Comparison of ENCODE assay signal across 1 cellular context in the genomic region with DNA sequence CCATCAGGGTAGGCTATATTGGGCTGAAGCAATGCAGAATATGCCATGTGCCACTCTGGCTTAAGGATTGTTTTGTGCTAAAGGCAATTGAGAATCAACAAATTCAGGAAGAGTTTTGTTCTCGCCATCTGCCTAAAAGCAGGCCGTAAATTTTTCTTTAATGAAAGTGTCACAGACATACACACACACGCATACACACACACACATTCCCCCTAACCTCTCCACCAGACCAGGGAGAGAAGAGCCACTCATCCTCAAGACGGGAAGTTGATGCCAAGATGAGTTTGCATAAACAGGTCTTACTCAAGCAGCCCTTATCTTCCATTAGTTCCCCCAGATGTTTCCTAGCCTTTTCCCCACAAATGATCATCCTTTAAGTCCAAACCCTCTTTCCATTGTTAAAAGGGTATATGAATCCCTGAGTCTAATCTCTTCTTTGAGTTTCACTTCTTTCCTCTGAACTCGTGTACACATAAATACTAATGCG.
TF ChIP-seq lines count a peak whose summit lies in the region.

No MANE protein-coding gene starts in this region.

TF ChIP-seq in K562, 482 proteins besides CTCF, POLR2A, EP300 and RAD21 (continued from another document and continues in another):
- TF ChIP-seq, protein P1, sequence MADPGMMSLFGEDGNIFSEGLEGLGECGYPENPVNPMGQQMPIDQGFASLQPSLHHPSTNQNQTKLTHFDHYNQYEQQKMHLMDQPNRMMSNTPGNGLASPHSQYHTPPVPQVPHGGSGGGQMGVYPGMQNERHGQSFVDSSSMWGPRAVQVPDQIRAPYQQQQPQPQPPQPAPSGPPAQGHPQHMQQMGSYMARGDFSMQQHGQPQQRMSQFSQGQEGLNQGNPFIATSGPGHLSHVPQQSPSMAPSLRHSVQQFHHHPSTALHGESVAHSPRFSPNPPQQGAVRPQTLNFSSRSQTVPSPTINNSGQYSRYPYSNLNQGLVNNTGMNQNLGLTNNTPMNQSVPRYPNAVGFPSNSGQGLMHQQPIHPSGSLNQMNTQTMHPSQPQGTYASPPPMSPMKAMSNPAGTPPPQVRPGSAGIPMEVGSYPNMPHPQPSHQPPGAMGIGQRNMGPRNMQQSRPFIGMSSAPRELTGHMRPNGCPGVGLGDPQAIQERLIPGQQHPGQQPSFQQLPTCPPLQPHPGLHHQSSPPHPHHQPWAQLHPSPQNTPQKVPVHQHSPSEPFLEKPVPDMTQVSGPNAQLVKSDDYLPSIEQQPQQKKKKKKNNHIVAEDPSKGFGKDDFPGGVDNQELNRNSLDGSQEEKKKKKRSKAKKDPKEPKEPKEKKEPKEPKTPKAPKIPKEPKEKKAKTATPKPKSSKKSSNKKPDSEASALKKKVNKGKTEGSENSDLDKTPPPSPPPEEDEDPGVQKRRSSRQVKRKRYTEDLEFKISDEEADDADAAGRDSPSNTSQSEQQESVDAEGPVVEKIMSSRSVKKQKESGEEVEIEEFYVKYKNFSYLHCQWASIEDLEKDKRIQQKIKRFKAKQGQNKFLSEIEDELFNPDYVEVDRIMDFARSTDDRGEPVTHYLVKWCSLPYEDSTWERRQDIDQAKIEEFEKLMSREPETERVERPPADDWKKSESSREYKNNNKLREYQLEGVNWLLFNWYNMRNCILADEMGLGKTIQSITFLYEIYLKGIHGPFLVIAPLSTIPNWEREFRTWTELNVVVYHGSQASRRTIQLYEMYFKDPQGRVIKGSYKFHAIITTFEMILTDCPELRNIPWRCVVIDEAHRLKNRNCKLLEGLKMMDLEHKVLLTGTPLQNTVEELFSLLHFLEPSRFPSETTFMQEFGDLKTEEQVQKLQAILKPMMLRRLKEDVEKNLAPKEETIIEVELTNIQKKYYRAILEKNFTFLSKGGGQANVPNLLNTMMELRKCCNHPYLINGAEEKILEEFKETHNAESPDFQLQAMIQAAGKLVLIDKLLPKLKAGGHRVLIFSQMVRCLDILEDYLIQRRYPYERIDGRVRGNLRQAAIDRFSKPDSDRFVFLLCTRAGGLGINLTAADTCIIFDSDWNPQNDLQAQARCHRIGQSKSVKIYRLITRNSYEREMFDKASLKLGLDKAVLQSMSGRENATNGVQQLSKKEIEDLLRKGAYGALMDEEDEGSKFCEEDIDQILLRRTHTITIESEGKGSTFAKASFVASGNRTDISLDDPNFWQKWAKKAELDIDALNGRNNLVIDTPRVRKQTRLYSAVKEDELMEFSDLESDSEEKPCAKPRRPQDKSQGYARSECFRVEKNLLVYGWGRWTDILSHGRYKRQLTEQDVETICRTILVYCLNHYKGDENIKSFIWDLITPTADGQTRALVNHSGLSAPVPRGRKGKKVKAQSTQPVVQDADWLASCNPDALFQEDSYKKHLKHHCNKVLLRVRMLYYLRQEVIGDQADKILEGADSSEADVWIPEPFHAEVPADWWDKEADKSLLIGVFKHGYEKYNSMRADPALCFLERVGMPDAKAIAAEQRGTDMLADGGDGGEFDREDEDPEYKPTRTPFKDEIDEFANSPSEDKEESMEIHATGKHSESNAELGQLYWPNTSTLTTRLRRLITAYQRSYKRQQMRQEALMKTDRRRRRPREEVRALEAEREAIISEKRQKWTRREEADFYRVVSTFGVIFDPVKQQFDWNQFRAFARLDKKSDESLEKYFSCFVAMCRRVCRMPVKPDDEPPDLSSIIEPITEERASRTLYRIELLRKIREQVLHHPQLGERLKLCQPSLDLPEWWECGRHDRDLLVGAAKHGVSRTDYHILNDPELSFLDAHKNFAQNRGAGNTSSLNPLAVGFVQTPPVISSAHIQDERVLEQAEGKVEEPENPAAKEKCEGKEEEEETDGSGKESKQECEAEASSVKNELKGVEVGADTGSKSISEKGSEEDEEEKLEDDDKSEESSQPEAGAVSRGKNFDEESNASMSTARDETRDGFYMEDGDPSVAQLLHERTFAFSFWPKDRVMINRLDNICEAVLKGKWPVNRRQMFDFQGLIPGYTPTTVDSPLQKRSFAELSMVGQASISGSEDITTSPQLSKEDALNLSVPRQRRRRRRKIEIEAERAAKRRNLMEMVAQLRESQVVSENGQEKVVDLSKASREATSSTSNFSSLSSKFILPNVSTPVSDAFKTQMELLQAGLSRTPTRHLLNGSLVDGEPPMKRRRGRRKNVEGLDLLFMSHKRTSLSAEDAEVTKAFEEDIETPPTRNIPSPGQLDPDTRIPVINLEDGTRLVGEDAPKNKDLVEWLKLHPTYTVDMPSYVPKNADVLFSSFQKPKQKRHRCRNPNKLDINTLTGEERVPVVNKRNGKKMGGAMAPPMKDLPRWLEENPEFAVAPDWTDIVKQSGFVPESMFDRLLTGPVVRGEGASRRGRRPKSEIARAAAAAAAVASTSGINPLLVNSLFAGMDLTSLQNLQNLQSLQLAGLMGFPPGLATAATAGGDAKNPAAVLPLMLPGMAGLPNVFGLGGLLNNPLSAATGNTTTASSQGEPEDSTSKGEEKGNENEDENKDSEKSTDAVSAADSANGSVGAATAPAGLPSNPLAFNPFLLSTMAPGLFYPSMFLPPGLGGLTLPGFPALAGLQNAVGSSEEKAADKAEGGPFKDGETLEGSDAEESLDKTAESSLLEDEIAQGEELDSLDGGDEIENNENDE (IDR thresholded peaks at IDR 0.05; ENCODE audit: low read depth, low read length), result no peak
- no peak for TF ChIP-seq HMG20B (CRISPR knock-in tag; IDR thresholded peaks at IDR 0.05)
- no peak for TF ChIP-seq NONO (IDR thresholded peaks at IDR 0.05; ENCODE audit: low read depth in 2 of 2, low read length in 1 of 2)
- no peak for TF ChIP-seq EGR1 (conservative IDR thresholded peaks at IDR 0.05)
- TF ChIP-seq, protein P2, sequence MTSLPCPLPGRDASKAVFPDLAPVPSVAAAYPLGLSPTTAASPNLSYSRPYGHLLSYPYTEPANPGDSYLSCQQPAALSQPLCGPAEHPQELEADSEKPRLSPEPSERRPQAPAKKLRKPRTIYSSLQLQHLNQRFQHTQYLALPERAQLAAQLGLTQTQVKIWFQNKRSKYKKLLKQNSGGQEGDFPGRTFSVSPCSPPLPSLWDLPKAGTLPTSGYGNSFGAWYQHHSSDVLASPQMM (CRISPR knock-in tag; IDR thresholded peaks at IDR 0.05), result no peak
- no peak for TF ChIP-seq RB1 (IDR thresholded peaks at IDR 0.05; ENCODE audit: low read depth)
- no peak for TF ChIP-seq ZNF134 (CRISPR knock-in tag; conservative IDR thresholded peaks at IDR 0.05)
- TF ChIP-seq NR4A1 (CRISPR knock-in tag; IDR thresholded peaks at IDR 0.05), result no peak
- TF ChIP-seq NR4A1 (tag; IDR thresholded peaks at IDR 0.05), result no peak
- TF ChIP-seq, protein P3, sequence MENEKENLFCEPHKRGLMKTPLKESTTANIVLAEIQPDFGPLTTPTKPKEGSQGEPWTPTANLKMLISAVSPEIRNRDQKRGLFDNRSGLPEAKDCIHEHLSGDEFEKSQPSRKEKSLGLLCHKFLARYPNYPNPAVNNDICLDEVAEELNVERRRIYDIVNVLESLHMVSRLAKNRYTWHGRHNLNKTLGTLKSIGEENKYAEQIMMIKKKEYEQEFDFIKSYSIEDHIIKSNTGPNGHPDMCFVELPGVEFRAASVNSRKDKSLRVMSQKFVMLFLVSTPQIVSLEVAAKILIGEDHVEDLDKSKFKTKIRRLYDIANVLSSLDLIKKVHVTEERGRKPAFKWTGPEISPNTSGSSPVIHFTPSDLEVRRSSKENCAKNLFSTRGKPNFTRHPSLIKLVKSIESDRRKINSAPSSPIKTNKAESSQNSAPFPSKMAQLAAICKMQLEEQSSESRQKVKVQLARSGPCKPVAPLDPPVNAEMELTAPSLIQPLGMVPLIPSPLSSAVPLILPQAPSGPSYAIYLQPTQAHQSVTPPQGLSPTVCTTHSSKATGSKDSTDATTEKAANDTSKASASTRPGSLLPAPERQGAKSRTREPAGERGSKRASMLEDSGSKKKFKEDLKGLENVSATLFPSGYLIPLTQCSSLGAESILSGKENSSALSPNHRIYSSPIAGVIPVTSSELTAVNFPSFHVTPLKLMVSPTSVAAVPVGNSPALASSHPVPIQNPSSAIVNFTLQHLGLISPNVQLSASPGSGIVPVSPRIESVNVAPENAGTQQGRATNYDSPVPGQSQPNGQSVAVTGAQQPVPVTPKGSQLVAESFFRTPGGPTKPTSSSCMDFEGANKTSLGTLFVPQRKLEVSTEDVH (IDR thresholded peaks at IDR 0.05; ENCODE audit: low read depth, partially characterized antibody), result no peak
- peak; percentile 13 for TF ChIP-seq NEUROD1 (IDR thresholded peaks at IDR 0.05; ENCODE audit: borderline replicate concordance, low read depth, low read length, partially characterized antibody)
- TF ChIP-seq, protein P4, sequence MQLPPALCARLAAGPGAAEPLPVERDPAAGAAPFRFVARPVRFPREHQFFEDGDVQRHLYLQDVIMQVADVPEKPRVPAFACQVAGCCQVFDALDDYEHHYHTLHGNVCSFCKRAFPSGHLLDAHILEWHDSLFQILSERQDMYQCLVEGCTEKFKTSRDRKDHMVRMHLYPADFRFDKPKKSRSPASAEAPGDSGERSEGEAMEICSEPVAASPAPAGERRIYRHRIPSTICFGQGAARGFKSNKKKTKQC (CRISPR knock-in tag; IDR thresholded peaks at IDR 0.05), result no peak
- TF ChIP-seq, protein P5, sequence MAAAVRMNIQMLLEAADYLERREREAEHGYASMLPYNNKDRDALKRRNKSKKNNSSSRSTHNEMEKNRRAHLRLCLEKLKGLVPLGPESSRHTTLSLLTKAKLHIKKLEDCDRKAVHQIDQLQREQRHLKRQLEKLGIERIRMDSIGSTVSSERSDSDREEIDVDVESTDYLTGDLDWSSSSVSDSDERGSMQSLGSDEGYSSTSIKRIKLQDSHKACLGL (CRISPR knock-in tag; IDR thresholded peaks at IDR 0.05; ENCODE audit: borderline replicate concordance, poor library complexity, severe bottlenecking), result no peak
- TF ChIP-seq NCOA6 (IDR thresholded peaks at IDR 0.05), result no peak
- TF ChIP-seq, protein P6, sequence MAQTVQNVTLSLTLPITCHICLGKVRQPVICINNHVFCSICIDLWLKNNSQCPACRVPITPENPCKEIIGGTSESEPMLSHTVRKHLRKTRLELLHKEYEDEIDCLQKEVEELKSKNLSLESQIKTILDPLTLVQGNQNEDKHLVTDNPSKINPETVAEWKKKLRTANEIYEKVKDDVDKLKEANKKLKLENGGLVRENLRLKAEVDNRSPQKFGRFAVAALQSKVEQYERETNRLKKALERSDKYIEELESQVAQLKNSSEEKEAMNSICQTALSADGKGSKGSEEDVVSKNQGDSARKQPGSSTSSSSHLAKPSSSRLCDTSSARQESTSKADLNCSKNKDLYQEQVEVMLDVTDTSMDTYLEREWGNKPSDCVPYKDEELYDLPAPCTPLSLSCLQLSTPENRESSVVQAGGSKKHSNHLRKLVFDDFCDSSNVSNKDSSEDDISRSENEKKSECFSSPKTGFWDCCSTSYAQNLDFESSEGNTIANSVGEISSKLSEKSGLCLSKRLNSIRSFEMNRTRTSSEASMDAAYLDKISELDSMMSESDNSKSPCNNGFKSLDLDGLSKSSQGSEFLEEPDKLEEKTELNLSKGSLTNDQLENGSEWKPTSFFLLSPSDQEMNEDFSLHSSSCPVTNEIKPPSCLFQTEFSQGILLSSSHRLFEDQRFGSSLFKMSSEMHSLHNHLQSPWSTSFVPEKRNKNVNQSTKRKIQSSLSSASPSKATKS (CRISPR knock-in tag; IDR thresholded peaks at IDR 0.05), result no peak
- no peak for TF ChIP-seq THRAP3 (IDR thresholded peaks at IDR 0.05; ENCODE audit: borderline replicate concordance)
- TF ChIP-seq ZC3H11A (IDR thresholded peaks at IDR 0.05; ENCODE audit: low read depth, low read length), result no peak
- TF ChIP-seq MTA3 (IDR thresholded peaks at IDR 0.05; ENCODE audit: borderline replicate concordance), result peak; percentile 73; the same call in 1 of the 2 replicates
- TF ChIP-seq ZNF143 (CRISPR knock-in tag; IDR thresholded peaks at IDR 0.05), result no peak
- no peak for TF ChIP-seq PHB (CRISPR knock-in tag; IDR thresholded peaks at IDR 0.05)
- TF ChIP-seq HNRNPUL1 (IDR thresholded peaks at IDR 0.05; ENCODE audit: low read length), result no peak
- peak; percentile 94 for TF ChIP-seq MAFG (tag; conservative IDR thresholded peaks at IDR 0.05)
- no peak for TF ChIP-seq HLTF (IDR thresholded peaks at IDR 0.05)
- TF ChIP-seq, protein P7, sequence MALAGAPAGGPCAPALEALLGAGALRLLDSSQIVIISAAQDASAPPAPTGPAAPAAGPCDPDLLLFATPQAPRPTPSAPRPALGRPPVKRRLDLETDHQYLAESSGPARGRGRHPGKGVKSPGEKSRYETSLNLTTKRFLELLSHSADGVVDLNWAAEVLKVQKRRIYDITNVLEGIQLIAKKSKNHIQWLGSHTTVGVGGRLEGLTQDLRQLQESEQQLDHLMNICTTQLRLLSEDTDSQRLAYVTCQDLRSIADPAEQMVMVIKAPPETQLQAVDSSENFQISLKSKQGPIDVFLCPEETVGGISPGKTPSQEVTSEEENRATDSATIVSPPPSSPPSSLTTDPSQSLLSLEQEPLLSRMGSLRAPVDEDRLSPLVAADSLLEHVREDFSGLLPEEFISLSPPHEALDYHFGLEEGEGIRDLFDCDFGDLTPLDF (CRISPR knock-in tag; IDR thresholded peaks at IDR 0.05), result no peak
- TF ChIP-seq, protein P8, sequence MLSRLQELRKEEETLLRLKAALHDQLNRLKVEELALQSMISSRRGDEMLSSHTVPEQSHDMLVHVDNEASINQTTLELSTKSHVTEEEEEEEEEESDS (CRISPR knock-in tag; IDR thresholded peaks at IDR 0.05), result no peak
- TF ChIP-seq ZNF274 (IDR thresholded peaks at IDR 0.05; ENCODE audit: borderline replicate concordance, low read depth, low read length), result no peak
- peak; percentile 21; the same call in 1 of the 2 replicates for TF ChIP-seq ATF7 (IDR thresholded peaks at IDR 0.05)
- no peak for TF ChIP-seq ZNF324 (CRISPR knock-in tag; IDR thresholded peaks at IDR 0.05)
- TF ChIP-seq CCNT2 (IDR thresholded peaks at IDR 0.05; ENCODE audit: borderline replicate concordance, extremely low read depth, insufficient read length, low read depth, low read length), result no peak
